1 cellular context compared by ENCODE assay signal in genomic region chr7:39624202-39624807, GRCh38.
TF ChIP-seq lines count a peak whose summit lies in the region.

No MANE protein-coding gene starts in this region.

TF ChIP-seq in WTC11, 78 proteins besides CTCF, POLR2A, EP300 and RAD21 (continued from another document):
- TF ChIP-seq ATF2 (CRISPR knock-in tag; IDR thresholded peaks at IDR 0.05; ENCODE audit: borderline replicate concordance, low read depth), result no peak
- no peak for TF ChIP-seq ZNF671 (CRISPR knock-in tag; IDR thresholded peaks at IDR 0.05)
- TF ChIP-seq ZNF425 (CRISPR knock-in tag; conservative IDR thresholded peaks at IDR 0.05), result no peak
- TF ChIP-seq ZNF396 (CRISPR knock-in tag; IDR thresholded peaks at IDR 0.05; ENCODE audit: borderline replicate concordance), result no peak
- no peak for TF ChIP-seq KAT7 (CRISPR knock-in tag; IDR thresholded peaks at IDR 0.05; ENCODE audit: borderline replicate concordance)
- no peak for TF ChIP-seq JUN (CRISPR knock-in tag; IDR thresholded peaks at IDR 0.05)
- TF ChIP-seq PRDM15 (CRISPR knock-in tag; IDR thresholded peaks at IDR 0.05), result no peak
- TF ChIP-seq MLX (CRISPR knock-in tag; IDR thresholded peaks at IDR 0.05), result no peak
- TF ChIP-seq CREB1 (CRISPR knock-in tag; IDR thresholded peaks at IDR 0.05), result no peak
- TF ChIP-seq PREB (CRISPR knock-in tag; IDR thresholded peaks at IDR 0.05; ENCODE audit: borderline replicate concordance), result no peak
- TF ChIP-seq NFYB (CRISPR knock-in tag; conservative IDR thresholded peaks at IDR 0.05; ENCODE audit: low read depth), result no peak
- no peak for TF ChIP-seq ATF3 (CRISPR knock-in tag; conservative IDR thresholded peaks at IDR 0.05)
- no peak for TF ChIP-seq GTF2I (CRISPR knock-in tag; conservative IDR thresholded peaks at IDR 0.05)
TF ChIP-seq in WTC11: peak in this region for 0.
